Comparison of ENCODE assay signal across 1 cellular context in the genomic region with DNA sequence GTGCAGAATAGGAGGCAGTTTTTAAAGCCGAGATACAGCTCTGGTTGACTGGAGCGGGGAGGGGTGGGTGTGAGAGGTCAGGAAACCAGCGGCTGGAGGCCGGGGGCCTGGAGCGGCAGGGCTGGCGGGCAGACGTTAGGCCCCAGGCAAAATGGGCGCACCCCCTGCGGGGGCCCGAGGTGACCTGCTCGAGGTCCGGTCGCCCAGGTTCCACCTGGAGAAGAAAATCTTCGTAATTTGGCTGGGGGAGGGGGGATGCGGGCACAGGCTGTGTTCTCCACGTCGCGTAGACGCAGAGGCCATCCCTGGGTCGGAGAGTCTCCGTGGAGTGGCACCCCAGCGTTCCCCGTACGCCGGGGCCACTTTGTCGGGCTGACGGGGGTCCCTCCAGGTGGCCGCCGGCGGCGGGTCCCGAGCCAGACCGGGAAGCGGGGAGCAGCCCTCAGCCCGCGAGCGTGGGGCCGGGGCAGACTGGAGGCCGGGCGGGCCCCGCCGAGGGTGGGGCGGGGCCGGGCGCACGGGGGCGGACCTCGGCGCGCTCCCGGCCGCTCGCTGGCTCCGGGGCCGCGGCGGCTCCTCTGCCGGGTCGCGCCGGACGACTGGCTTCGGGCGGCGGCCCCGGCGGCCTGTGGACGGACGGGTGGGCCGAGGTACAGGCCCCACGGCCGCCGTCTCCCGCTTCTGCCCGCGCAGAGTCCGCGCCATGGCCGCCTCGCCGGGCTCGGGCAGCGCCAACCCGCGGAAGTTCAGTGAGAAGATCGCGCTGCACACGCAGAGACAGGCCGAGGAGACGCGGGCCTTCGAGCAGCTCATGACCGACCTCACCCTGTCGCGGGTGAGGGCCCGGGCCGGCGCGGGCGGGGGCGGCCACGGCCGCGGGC.
TF ChIP-seq lines count a peak whose summit lies in the region.

A gene with protein sequence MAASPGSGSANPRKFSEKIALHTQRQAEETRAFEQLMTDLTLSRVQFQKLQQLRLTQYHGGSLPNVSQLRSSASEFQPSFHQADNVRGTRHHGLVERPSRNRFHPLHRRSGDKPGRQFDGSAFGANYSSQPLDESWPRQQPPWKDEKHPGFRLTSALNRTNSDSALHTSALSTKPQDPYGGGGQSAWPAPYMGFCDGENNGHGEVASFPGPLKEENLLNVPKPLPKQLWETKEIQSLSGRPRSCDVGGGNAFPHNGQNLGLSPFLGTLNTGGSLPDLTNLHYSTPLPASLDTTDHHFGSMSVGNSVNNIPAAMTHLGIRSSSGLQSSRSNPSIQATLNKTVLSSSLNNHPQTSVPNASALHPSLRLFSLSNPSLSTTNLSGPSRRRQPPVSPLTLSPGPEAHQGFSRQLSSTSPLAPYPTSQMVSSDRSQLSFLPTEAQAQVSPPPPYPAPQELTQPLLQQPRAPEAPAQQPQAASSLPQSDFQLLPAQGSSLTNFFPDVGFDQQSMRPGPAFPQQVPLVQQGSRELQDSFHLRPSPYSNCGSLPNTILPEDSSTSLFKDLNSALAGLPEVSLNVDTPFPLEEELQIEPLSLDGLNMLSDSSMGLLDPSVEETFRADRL (plus strand): TSS at position 555 of the 881 bp plus-strand sequence. CDS start 149 bp downstream, at position 704.

TF ChIP-seq in HCT116, 20 proteins besides CTCF, POLR2A, EP300 and RAD21 (continued from another document):
- TF ChIP-seq POLR2AphosphoS5 (IDR thresholded peaks at IDR 0.05; ENCODE audit: low read depth, low read length): peak; percentile 73
- TF ChIP-seq, protein P1, sequence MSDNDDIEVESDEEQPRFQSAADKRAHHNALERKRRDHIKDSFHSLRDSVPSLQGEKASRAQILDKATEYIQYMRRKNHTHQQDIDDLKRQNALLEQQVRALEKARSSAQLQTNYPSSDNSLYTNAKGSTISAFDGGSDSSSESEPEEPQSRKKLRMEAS (IDR thresholded peaks at IDR 0.05): no peak; the same call in 1 of the 2 replicates
- no peak for TF ChIP-seq YY1 (IDR thresholded peaks at IDR 0.05; ENCODE audit: extremely low read depth, insufficient replicate concordance, low read depth, low read length)
- TF ChIP-seq TCF7L2 (IDR thresholded peaks at IDR 0.05; ENCODE audit: borderline replicate concordance, extremely low read depth, insufficient read depth, insufficient read length): no peak
- no peak for TF ChIP-seq CEBPB (IDR thresholded peaks at IDR 0.05; ENCODE audit: low read depth)
- no peak for TF ChIP-seq JUND (IDR thresholded peaks at IDR 0.05)
- no peak for TF ChIP-seq SP1 (IDR thresholded peaks at IDR 0.05; ENCODE audit: low read depth)
- TF ChIP-seq EZH2 (IDR thresholded peaks at IDR 0.05): no peak
